22 cellular contexts compared by ENCODE assay signal in genomic region chr1:201509601-201510374, GRCh38. TPM values are rescaled to one million over a fixed set of nuclear protein-coding genes. Genes with fewer than 3 reads are reported as not detected.
DNase-seq lines count a peak whose midpoint lies in the region; ATAC-seq and TF ChIP-seq lines count a peak whose summit lies in the region.
"Had no signal": no experiment of that assay in that cellular context is flagged by ENCODE, and none has a peak within 500 bp of the region (broad histone marks: within the 10 kb centered on the region; RNA-seq: fewer than 3 reads in every experiment).

No MANE protein-coding gene starts in this region.

- peak overlapping the region in 1 of 2 donors; percentile 18 for H3K9ac ChIP-seq in stomach smooth muscle (ENCODE audit: low read length in 2 of 2)

- no peaks in the 10 kb centered on the region for H3K27me3 ChIP-seq in stomach smooth muscle (ENCODE audit: control insufficient read depth in 1 of 2, insufficient read depth in 2 of 2, low read length in 2 of 2)
- H3K27me3 ChIP-seq: BE2C, cardiac muscle cell, foreskin keratinocyte had no signal

- H3K4me3 ChIP-seq in stomach smooth muscle (ENCODE audit: low read length in 2 of 2) = no peak overlapping the region
- H3K4me3 ChIP-seq: cardiac muscle cell had no signal

- H3K4me3 Mint-ChIP-seq in activated CD8-positive, alpha-beta memory T cell treated with anti-CD3 and anti-CD28 coated beads, Interleukin-2, amount 10 ng/mL, durations not matched to agents 7 days and 5 days = no peak overlapping the region
- H3K4me3 Mint-ChIP-seq in T-helper 17 cell (peak overlapping the region; percentile 70), mesothelial cell of epicardium (no peak overlapping the region)
- H3K4me3 Mint-ChIP-seq: dendritic cell treated with granulocyte-macrophage colony-stimulating factor and Interleukin-4, amounts not matched to agents 40 ng/mL and 50 ng/mL, for 4 days had no signal

- H3K9me3 Mint-ChIP-seq in activated CD8-positive, alpha-beta memory T cell treated with anti-CD3 and anti-CD28 coated beads, Interleukin-2, amount 10 ng/mL, durations not matched to agents 7 days and 5 days (ENCODE audit: low read depth) = no peaks in the 10 kb centered on the region
- H3K9me3 Mint-ChIP-seq in mesothelial cell of epicardium = no peaks in the 10 kb centered on the region
- H3K9me3 Mint-ChIP-seq: dendritic cell treated with granulocyte-macrophage colony-stimulating factor and Interleukin-4, amounts not matched to agents 40 ng/mL and 50 ng/mL, for 4 days had no signal

- H3K36me3 Mint-ChIP-seq in activated CD8-positive, alpha-beta memory T cell treated with anti-CD3 and anti-CD28 coated beads, Interleukin-2, amount 10 ng/mL, durations not matched to agents 7 days and 5 days = peaks cover 5% of the 10 kb centered on the region
- peaks cover 7% of the 10 kb centered on the region for H3K36me3 Mint-ChIP-seq in T-helper 17 cell (ENCODE audit: low read depth)
- no peaks in the 10 kb centered on the region for H3K36me3 Mint-ChIP-seq in mesothelial cell of epicardium

- peaks cover 46% of the 10 kb centered on the region for H3K4me1 ChIP-seq in stomach smooth muscle (ENCODE audit: control insufficient read depth, insufficient read depth, low read length)
- H3K4me1 ChIP-seq: foreskin keratinocyte had no signal

- H3K27me3 Mint-ChIP-seq in activated CD8-positive, alpha-beta memory T cell treated with anti-CD3 and anti-CD28 coated beads, Interleukin-2, amount 10 ng/mL, durations not matched to agents 7 days and 5 days = no peaks in the 10 kb centered on the region
- H3K27me3 Mint-ChIP-seq in T-helper 17 cell = no peaks in the 10 kb centered on the region
- no peaks in the 10 kb centered on the region for H3K27me3 Mint-ChIP-seq in mesothelial cell of epicardium (ENCODE audit: low read depth)
- H3K27me3 Mint-ChIP-seq: dendritic cell treated with granulocyte-macrophage colony-stimulating factor and Interleukin-4, amounts not matched to agents 40 ng/mL and 50 ng/mL, for 4 days had no signal

- CTCF ChIA-PET in activated CD8-positive, alpha-beta memory T cell treated with anti-CD3 and anti-CD28 coated beads, Interleukin-2, amount 10 ng/mL, durations not matched to agents 7 days and 5 days (lab: Charles Lee) = interaction anchor here (0.8 to 24.1 kb wide), 4 partner anchors 22 to 74 kb away, joined by 3 to 597 read pairs (median 24); no protein-coding TSS in a partner anchor

- peak overlapping the region; percentile 100 for H3K27ac ChIP-seq in stomach smooth muscle (ENCODE audit: low read length)
- H3K27ac ChIP-seq: foreskin keratinocyte had no signal

- TF ChIP-seq CTCF in mesothelial cell of epicardium (IDR thresholded peaks at IDR 0.05; ENCODE audit: unreplicated experiment) = no peak

- peaks cover 0 to 14% of the 10 kb centered on the region in 2 donors for H3K36me3 ChIP-seq in stomach smooth muscle (ENCODE audit: control insufficient read depth in 2 of 2, insufficient read depth in 2 of 2, low read length in 2 of 2)
- H3K36me3 ChIP-seq: BE2C, cardiac muscle cell had no signal

- no peak for DNase-seq in activated CD8-positive, alpha-beta memory T cell treated with anti-CD3 and anti-CD28 coated beads, Interleukin-2, amount 10 ng/mL, durations not matched to agents 7 days and 5 days
- DNase-seq in activated CD8-positive, alpha-beta memory T cell treated with anti-CD3 and anti-CD28 coated beads, Interleukin-2, amount 50 U/mL, for 48 hours = no peak
- no peak for DNase-seq in T-helper 17 cell
- no peak for DNase-seq in mesothelial cell of epicardium (ENCODE audit: low spot score in 2 of 2, unreplicated experiment in 2 of 2)
- no peak for DNase-seq in activated effector memory CD4-positive, alpha-beta T cell treated with anti-CD3 and anti-CD28 coated beads, Interleukin-2, amount 50 U/mL, for 16 hours
- DNase-seq in middle frontal gyrus (ENCODE audit: extremely low spot score, low spot score) = no peak
- no peak for DNase-seq in sciatic nerve (ENCODE audit: low spot score)
- DNase-seq: 8988T; activated CD4-positive, alpha-beta T cell treated with anti-CD3 and anti-CD28 coated beads for 4 hours; activated effector memory CD4-positive, alpha-beta T cell treated with Interleukin-2 at 50 U/mL for 16 hours; BE2C; DMS 273 treated with DMSO at 0.1 percent for 48 hours; foreskin keratinocyte; GDM1; NCI-H1417 treated with DMSO at 0.1 percent for 48 hours; NCI-H526 treated with DMSO at 0.1 percent for 48 hours; Right ventricle myocardium superior; stimulated activated CD4-positive, alpha-beta T cell treated with anti-CD3 and anti-CD28 coated beads, Interleukin-12 subunit alpha, Interleukin-12 subunit beta, amount 100 ng/mL, for 4 hours; SW 1271 had no signal

- peak overlapping the region; percentile 47 for H3K27ac Mint-ChIP-seq in activated CD8-positive, alpha-beta memory T cell treated with anti-CD3 and anti-CD28 coated beads, Interleukin-2, amount 10 ng/mL, durations not matched to agents 7 days and 5 days
- H3K27ac Mint-ChIP-seq in T-helper 17 cell (peak overlapping the region; percentile 27), mesothelial cell of epicardium (peak overlapping the region; percentile 77)
- H3K27ac Mint-ChIP-seq: dendritic cell treated with granulocyte-macrophage colony-stimulating factor and Interleukin-4, amounts not matched to agents 40 ng/mL and 50 ng/mL, for 4 days had no signal

- H3K4me1 Mint-ChIP-seq in activated CD8-positive, alpha-beta memory T cell treated with anti-CD3 and anti-CD28 coated beads, Interleukin-2, amount 10 ng/mL, durations not matched to agents 7 days and 5 days = peaks cover 52% of the 10 kb centered on the region
- H3K4me1 Mint-ChIP-seq in T-helper 17 cell (peaks cover 30% of the 10 kb centered on the region), mesothelial cell of epicardium (peaks cover 64% of the 10 kb centered on the region)

- ATAC-seq in activated CD8-positive, alpha-beta memory T cell treated with anti-CD3 and anti-CD28 coated beads, Interleukin-2, amount 10 ng/mL, durations not matched to agents 7 days and 5 days = no peak
- ATAC-seq in T-helper 17 cell (no peak), sciatic nerve (no peak)
- ATAC-seq: foreskin keratinocyte had no signal

- no peaks in the 10 kb centered on the region for H3K9me3 ChIP-seq in T-helper 17 cell (ENCODE audit: control insufficient read depth, low read length, poor library complexity, severe bottlenecking)
- no peaks in the 10 kb centered on the region for H3K9me3 ChIP-seq in stomach smooth muscle (ENCODE audit: control insufficient read depth in 2 of 2, low read length in 2 of 2)
- H3K9me3 ChIP-seq: BE2C had no signal

- intact Hi-C loops in sciatic nerve (cut with DNase I) = loop anchor here (10.0 kb wide), 2 partner anchors 65 to 255 kb away; no protein-coding TSS in a partner anchor

RNA-seq across cellular contexts. Expression of gene CSRP1, which starts 2.9 kb away (rescaled TPM):
- 10 to 100 TPM; 71.7 to 78.3 TPM for total RNA-seq in activated CD8-positive, alpha-beta memory T cell treated with anti-CD3 and anti-CD28 coated beads, Interleukin-2, amount 10 ng/mL, durations not matched to agents 7 days and 5 days
- 10 to 100 TPM; 37.2 to 51.7 TPM for total RNA-seq in T-helper 17 cell
- 10.4 to 11.4 TPM (median 10.7 TPM) in 3 replicates for total RNA-seq in mesothelial cell of epicardium
- total RNA-seq in sciatic nerve = 768 TPM

RNA-seq across cellular contexts. Expression of gene NAV1, which starts 29.1 kb away (rescaled TPM):
- 1 to 10 TPM; 1.4 to 2.8 TPM for total RNA-seq in activated CD8-positive, alpha-beta memory T cell treated with anti-CD3 and anti-CD28 coated beads, Interleukin-2, amount 10 ng/mL, durations not matched to agents 7 days and 5 days
- 1 to 10 TPM; 3.8 to 3.9 TPM for total RNA-seq in T-helper 17 cell
- total RNA-seq in mesothelial cell of epicardium = 88.8 to 95.9 TPM (median 95.4 TPM) in 3 replicates
- total RNA-seq in sciatic nerve = 84.0 TPM

RNA-seq across cellular contexts. Expression of gene PHLDA3, which starts 40.8 kb away (rescaled TPM):
- total RNA-seq in activated CD8-positive, alpha-beta memory T cell treated with anti-CD3 and anti-CD28 coated beads, Interleukin-2, amount 10 ng/mL, durations not matched to agents 7 days and 5 days = 10 to 100 TPM; 12.9 to 23.5 TPM
- total RNA-seq in T-helper 17 cell = 1 to 10 TPM; 1.6 to 2.7 TPM
- total RNA-seq in mesothelial cell of epicardium = 84.0 to 92.8 TPM (median 87.5 TPM) in 3 replicates
- 159 TPM for total RNA-seq in sciatic nerve

Comparison
In these comparisons a context has a peak if more than half of its experiments do, and no peak if none do; other contexts are left out.
1. H3K27ac Mint-ChIP-seq: peak in every context shown above with its lines; median percentile 77 in mesothelial cell of epicardium; 47 in activated CD8-positive, alpha-beta memory T cell treated with anti-CD3 and anti-CD28 coated beads, Interleukin-2, amount 10 ng/mL, durations not matched to agents 7 days and 5 days; 27 in T-helper 17 cell.
2. RNA of gene NAV1, which starts 29.1 kb away (total RNA-seq): 88.8 to 95.9 TPM in mesothelial cell of epicardium and 84.0 TPM in sciatic nerve (single experiment); 3.8 to 3.9 TPM in T-helper 17 cell and 1.4 to 2.8 TPM in activated CD8-positive, alpha-beta memory T cell treated with anti-CD3 and anti-CD28 coated beads, Interleukin-2, amount 10 ng/mL, durations not matched to agents 7 days and 5 days; every median in the first group is over 10 times any median in the second.